9 cellular contexts compared by ENCODE assay signal in the genomic region with DNA sequence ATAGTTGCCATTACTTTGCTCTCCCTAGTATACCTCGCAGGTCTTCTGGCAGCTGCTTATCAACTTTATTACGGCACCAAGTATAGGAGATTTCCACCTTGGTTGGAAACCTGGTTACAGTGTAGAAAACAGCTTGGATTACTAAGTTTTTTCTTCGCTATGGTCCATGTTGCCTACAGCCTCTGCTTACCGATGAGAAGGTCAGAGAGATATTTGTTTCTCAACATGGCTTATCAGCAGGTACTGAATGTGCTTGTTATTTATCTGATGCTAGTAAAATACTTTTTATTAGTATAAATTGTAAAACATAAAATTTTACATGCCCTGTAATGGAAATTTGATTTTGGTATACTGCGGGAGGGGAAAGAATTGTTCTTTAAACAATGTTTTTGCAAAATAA.
"Had no signal": no experiment of that assay in that cellular context is flagged by ENCODE, and none has a peak within 500 bp of the region (broad histone marks: within the 10 kb centered on the region; RNA-seq: fewer than 3 reads in every experiment).

No MANE protein-coding gene starts in this region.

- H3K4me3 ChIP-seq: GM23248, HAP-1 had no signal

- ATAC-seq: HCT116, HepG2 had no signal

- H3K9me3 ChIP-seq: HAP-1 had no signal

- DNase-seq: GM23248, GOT3, H7, HFFc6, KBM-7 had no signal

- H3K27ac ChIP-seq: GM23248, HL-60 had no signal

- H3K36me3 ChIP-seq: HAP-1 had no signal
